17 cellular contexts compared by ENCODE assay signal in genomic region chr10:108393111-108393510, GRCh38.
A peak's percentile ranks its signal among the peaks of the same experiment; 100 is the strongest.
DNase-seq lines count a peak whose midpoint lies in the region; ATAC-seq lines count a peak whose summit lies in the region.
"Had no signal": no experiment of that assay in that cellular context is flagged by ENCODE, and none has a peak within 500 bp of the region (broad histone marks: within the 10 kb centered on the region; RNA-seq: fewer than 3 reads in every experiment).

No MANE protein-coding gene starts in this region.

- intact Hi-C loops in head of caudate nucleus (cut with DNase I), result no loop called here

- ATAC-seq in HG02610 (IDR thresholded peaks at IDR 0.05; ENCODE audit: unreplicated experiment), result no peak
- ATAC-seq: natural killer cell had no signal

- DNase-seq in AG08396 (ENCODE audit: low spot score) (peak; percentile 20), M059J (ENCODE audit: low read depth) (peak; percentile 72), astrocyte of the hippocampus (ENCODE audit: low read depth, low spot score) (peak; percentile 32), head of caudate nucleus (peak in 31 of 42 donors; percentile 2 to 69 (median 23)), GDM1 (lab: John Stamatoyannopoulos, UW) (no peak)
- DNase-seq in stimulated activated naive CD4-positive, alpha-beta T cell (lab: John Stamatoyannopoulos, UW), result no peak
- DNase-seq in stimulated activated CD4-positive, alpha-beta T cell treated with anti-CD3 and anti-CD28 coated beads, Interleukin-15, amount 100 ng/mL, for 24 hours, result no peak
- DNase-seq: ACHN; activated CD4-positive, alpha-beta T cell treated with anti-CD3 and anti-CD28 coated beads, Interleukin-2, amount 50 U/mL, for 4 hours; activated T-cell treated with anti-CD3 and anti-CD28 coated beads, Interleukin-2, amount 50 U/mL, for 1 hour; central memory CD4-positive, alpha-beta T cell; effector CD8-positive, alpha-beta T cell; GOT3; natural killer cell; NCI-H187; upper lobe of left lung had no signal

Comparison
In these comparisons a context has a peak if more than half of its experiments do, and no peak if none do; other contexts are left out.
1. DNase-seq: peak in AG08396 (single experiment), M059J (single experiment), astrocyte of the hippocampus (single experiment) and head of caudate nucleus (31 of 42); none in stimulated activated naive CD4-positive, alpha-beta T cell (0 of 6), stimulated activated CD4-positive, alpha-beta T cell treated with anti-CD3 and anti-CD28 coated beads, Interleukin-15, amount 100 ng/mL, for 24 hours (single experiment) and GDM1 (single experiment).